In the genomic region with DNA sequence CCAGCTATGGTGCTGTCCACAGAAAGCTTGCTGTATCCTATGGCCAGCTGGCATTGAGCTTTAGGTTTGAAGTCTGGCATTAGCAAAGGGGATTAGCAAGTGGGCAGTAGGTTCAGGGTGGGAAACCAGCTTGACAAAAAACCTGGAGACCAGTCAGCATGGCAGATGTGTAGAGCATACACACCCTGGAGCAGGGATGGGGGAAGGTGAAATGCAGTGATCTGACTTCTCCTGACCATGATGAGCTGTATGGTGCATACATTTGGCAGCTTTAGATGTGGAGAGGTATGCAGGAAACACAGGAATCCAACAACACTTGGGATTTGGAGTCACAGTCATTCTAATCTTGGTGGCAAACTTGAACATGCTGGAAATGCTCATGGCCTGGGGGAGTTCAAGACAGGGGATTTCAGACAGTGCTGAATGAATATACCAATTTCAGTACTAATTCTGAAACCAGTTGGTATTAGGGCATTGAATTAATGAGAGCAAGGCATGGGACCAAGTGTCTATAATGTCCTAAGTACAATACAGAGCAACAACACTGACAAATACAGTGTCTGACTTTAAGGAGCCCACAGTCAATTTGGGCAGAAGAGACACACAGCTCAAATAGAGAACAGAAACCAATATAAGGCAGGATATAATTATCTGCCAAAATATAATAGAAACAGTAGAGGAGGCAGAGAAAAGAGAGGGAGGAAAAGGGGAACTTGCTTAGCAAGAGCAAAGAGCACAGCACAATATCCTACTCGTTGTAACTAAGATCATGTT, we compare ENCODE assay signal across 9 cellular contexts. TPM values are rescaled to one million over a fixed set of nuclear protein-coding genes. Genes with fewer than 3 reads are reported as not detected.
A peak's percentile ranks its signal among the peaks of the same experiment; 100 is the strongest.
DNase-seq lines count a peak whose midpoint lies in the region; ATAC-seq and TF ChIP-seq lines count a peak whose summit lies in the region.
"Had no signal": no experiment of that assay in that cellular context is flagged by ENCODE, and none has a peak within 500 bp of the region (broad histone marks: within the 10 kb centered on the region; RNA-seq: fewer than 3 reads in every experiment).

No MANE protein-coding gene starts in this region.

- no peak overlapping the region for H3K4me2 ChIP-seq in smooth muscle cell

- H3K4me1 Mint-ChIP-seq in T-helper 2 cell treated with Interferon-gamma antibody and Interleukin-4, amounts not matched to agents 5 μg/mL and 100 μg/mL, for 36 hours (ENCODE audit: low read depth), result peaks cover 81% of the 10 kb centered on the region
- peaks cover 37 to 94% (median 89%) of the 10 kb centered on the region in 4 donors for H3K4me1 Mint-ChIP-seq in naive thymus-derived CD8-positive, alpha-beta T cell

- H3K9ac ChIP-seq in smooth muscle cell (ENCODE audit: low read depth), result no peak overlapping the region

- H3K27me3 ChIP-seq in heart left ventricle (peaks cover 0 to 4% (median 0%) of the 10 kb centered on the region in 9 donors), sigmoid colon (no peaks in the 10 kb centered on the region), smooth muscle cell (ENCODE audit: low read depth) (no peaks in the 10 kb centered on the region)

- H3K27me3 Mint-ChIP-seq in T-helper 2 cell treated with Interferon-gamma antibody and Interleukin-4, amounts not matched to agents 5 μg/mL and 100 μg/mL, for 36 hours (ENCODE audit: low read depth), result no peaks in the 10 kb centered on the region
- H3K27me3 Mint-ChIP-seq in naive thymus-derived CD8-positive, alpha-beta T cell, result no peaks in the 10 kb centered on the region

- H3K36me3 ChIP-seq in heart left ventricle (no peaks in the 10 kb centered on the region), sigmoid colon (no peaks in the 10 kb centered on the region), smooth muscle cell (ENCODE audit: low read depth) (no peaks in the 10 kb centered on the region)

- H3F3A ChIP-seq in smooth muscle cell (ENCODE audit: low read depth), result no peaks in the 10 kb centered on the region

- peaks cover 58% of the 10 kb centered on the region for H3K36me3 Mint-ChIP-seq in T-helper 2 cell treated with Interferon-gamma antibody and Interleukin-4, amounts not matched to agents 5 μg/mL and 100 μg/mL, for 36 hours (ENCODE audit: low read depth)
- peaks cover 0 to 40% (median 15%) of the 10 kb centered on the region in 3 donors for H3K36me3 Mint-ChIP-seq in naive thymus-derived CD8-positive, alpha-beta T cell

- TF ChIP-seq EP300 in sigmoid colon (IDR thresholded peaks at IDR 0.05), result no peak

- no peaks in the 10 kb centered on the region for H4K20me1 ChIP-seq in smooth muscle cell (ENCODE audit: low read depth)

- H3K27ac ChIP-seq in heart left ventricle (peak overlapping the region in 1 of 12 donors; percentile 5), sigmoid colon (no peak overlapping the region), smooth muscle cell (ENCODE audit: low read depth) (no peak overlapping the region)

- TF ChIP-seq POLR2A in heart left ventricle (IDR thresholded peaks at IDR 0.05), result no peak
- no peak for TF ChIP-seq POLR2A in sigmoid colon (IDR thresholded peaks at IDR 0.05)

- H3K9me3 Mint-ChIP-seq in T-helper 2 cell treated with Interferon-gamma antibody and Interleukin-4, amounts not matched to agents 5 μg/mL and 100 μg/mL, for 36 hours, result no peaks in the 10 kb centered on the region
- no peaks in the 10 kb centered on the region for H3K9me3 Mint-ChIP-seq in naive thymus-derived CD8-positive, alpha-beta T cell

- intact Hi-C loops in heart left ventricle (cut with DNase I), result no loop called here
- intact Hi-C loops in sigmoid colon (cut with DNase I), result no loop called here

- no peak for DNase-seq in T-helper 2 cell treated with Interferon-gamma antibody and Interleukin-4, amounts not matched to agents 5 μg/mL and 100 μg/mL, for 36 hours (ENCODE audit: low spot score)
- DNase-seq in T-helper 2 cell (no peak), MV-4-11 (lab: John Stamatoyannopoulos, UW) (peak; percentile 94), heart left ventricle (no peak), sigmoid colon (no peak), smooth muscle cell (lab: John Stamatoyannopoulos, UW; ENCODE audit: unreplicated experiment) (no peak)
- DNase-seq in naive thymus-derived CD8-positive, alpha-beta T cell, result no peak

- POLR2A ChIA-PET in naive thymus-derived CD8-positive, alpha-beta T cell (lab: Charles Lee), result interaction anchor here (2.3 kb wide), 1 partner anchor 10 kb away, joined by 10 read pairs; no protein-coding TSS in a partner anchor

- H3K4me3 ChIP-seq in heart left ventricle (no peak overlapping the region), sigmoid colon (no peak overlapping the region), smooth muscle cell (no peak overlapping the region)
- H3K4me3 ChIP-seq: skin epidermis had no signal

- peak overlapping the region; percentile 19 for H3K4me3 Mint-ChIP-seq in T-helper 2 cell treated with Interferon-gamma antibody and Interleukin-4, amounts not matched to agents 5 μg/mL and 100 μg/mL, for 36 hours
- peak overlapping the region; percentile 18 to 83 (median 62) for H3K4me3 Mint-ChIP-seq in naive thymus-derived CD8-positive, alpha-beta T cell

- no peak for TF ChIP-seq CTCF in heart left ventricle (IDR thresholded peaks at IDR 0.05)
- no peak for TF ChIP-seq CTCF in sigmoid colon (IDR thresholded peaks at IDR 0.05)
- no peak for TF ChIP-seq CTCF in smooth muscle cell (IDR thresholded peaks at IDR 0.05; ENCODE audit: borderline replicate concordance, insufficient read depth, poor library complexity, severe bottlenecking)

- H3K27ac Mint-ChIP-seq in T-helper 2 cell treated with Interferon-gamma antibody and Interleukin-4, amounts not matched to agents 5 μg/mL and 100 μg/mL, for 36 hours, result peak overlapping the region; percentile 11
- peak overlapping the region; percentile 22 to 91 (median 78) for H3K27ac Mint-ChIP-seq in naive thymus-derived CD8-positive, alpha-beta T cell

- WGBS in heart left ventricle, 4 donors, result 54 to 74% (median 65%) methylated on average over 1 of the region's 1 CpG
- WGBS in sigmoid colon, 2 donors, result 51 to 55% methylated on average over 1 of the region's 1 CpG
- 100% methylated on average over 1 of the region's 1 CpG for WGBS in smooth muscle cell (ENCODE audit: low lambda C conversion rate)

- H3K9me3 ChIP-seq in heart left ventricle (no peaks in the 10 kb centered on the region), sigmoid colon (no peaks in the 10 kb centered on the region), smooth muscle cell (replicated peaks; ENCODE audit: low read depth) (no peaks in the 10 kb centered on the region)

- no peak overlapping the region for H2AFZ ChIP-seq in smooth muscle cell (ENCODE audit: low read depth)

- ATAC-seq in HG02759 (IDR thresholded peaks at IDR 0.05; ENCODE audit: unreplicated experiment) (peak; percentile 85), heart left ventricle (no peak)
- peak in 1 of 2 donors; percentile 65 for ATAC-seq in naive thymus-derived CD8-positive, alpha-beta T cell

- H3K4me1 ChIP-seq in heart left ventricle, result peaks cover 0 to 58% (median 0%) of the 10 kb centered on the region in 12 donors
- H3K4me1 ChIP-seq in sigmoid colon, result no peaks in the 10 kb centered on the region
- H3K4me1 ChIP-seq in smooth muscle cell (ENCODE audit: low read depth), result no peaks in the 10 kb centered on the region

- no peaks in the 10 kb centered on the region for H3K79me2 ChIP-seq in smooth muscle cell (ENCODE audit: low read depth)

RNA-seq across cellular contexts. Expression of a gene that starts 11.8 kb away (rescaled TPM):
- 100 to 1,000 TPM; 130 to 134 TPM for total RNA-seq in naive thymus-derived CD8-positive, alpha-beta T cell
- polyA plus RNA-seq in naive thymus-derived CD8-positive, alpha-beta T cell, result 100 to 1,000 TPM; 217 to 299 (median 253) TPM
- total RNA-seq in heart left ventricle (1 to 10 TPM; 1.8 to 8.7 (median 3.6) TPM), sigmoid colon (10 to 100 TPM in 1 of 4 donors, 1 to 10 TPM in 3; 4.8 to 11.1 (median 7.8) TPM), smooth muscle cell (not detected in 2 replicates)
- polyA plus RNA-seq in heart left ventricle (1 to 10 TPM; 1.3 to 3.1 TPM), sigmoid colon (10 to 100 TPM in 1 of 3 donors, 1 to 10 TPM in 2; 3.7 to 16.4 (median 6.0) TPM), smooth muscle cell (not detected in 2 replicates)

Comparison
In these comparisons a context has a peak if more than half of its experiments do, and no peak if none do; other contexts are left out.
1. RNA of a gene that starts 11.8 kb away (total RNA-seq): 130 to 134 TPM in naive thymus-derived CD8-positive, alpha-beta T cell; 4.8 to 11.1 TPM in sigmoid colon, 1.8 to 8.7 TPM in heart left ventricle and not detected in smooth muscle cell; every median in the first group is over 10 times any median in the second.